In genomic region chr20:348972-349841, GRCh38 we compare ENCODE assay signal across 1 cellular context.
TF ChIP-seq lines count a peak whose summit lies in the region.

No MANE protein-coding gene starts in this region.

TF ChIP-seq in HepG2, 621 proteins besides CTCF, POLR2A, EP300 and RAD21 (continued from another document and continues in another):
- TF ChIP-seq KIAA2018 (CRISPR knock-in tag; IDR thresholded peaks at IDR 0.05; ENCODE audit: borderline replicate concordance) (no peak), ASH2L (IDR thresholded peaks at IDR 0.05; ENCODE audit: insufficient read length, low read depth, low read length) (no peak), HMGXB4 (CRISPR knock-in tag; IDR thresholded peaks at IDR 0.05; ENCODE audit: borderline replicate concordance in 1 of 2, low read depth in 1 of 2) (no peak), RXRA (CRISPR knock-in tag; IDR thresholded peaks at IDR 0.05) (peak; percentile 66), FLYWCH1 (CRISPR knock-in tag; IDR thresholded peaks at IDR 0.05) (no peak), ZNF749 (CRISPR knock-in tag; IDR thresholded peaks at IDR 0.05; ENCODE audit: borderline replicate concordance) (no peak), IRX3 (CRISPR knock-in tag; IDR thresholded peaks at IDR 0.05; ENCODE audit: borderline replicate concordance, low read depth) (no peak), ZFP37 (CRISPR knock-in tag; IDR thresholded peaks at IDR 0.05; ENCODE audit: borderline replicate concordance) (0 out of 2 replicates have a peak, but pooled peaks have one; percentile 74), CREB1 (IDR thresholded peaks at IDR 0.05) (no peak), CREB1 (CRISPR knock-in tag; IDR thresholded peaks at IDR 0.05) (no peak), ZBTB4 (CRISPR knock-in tag; IDR thresholded peaks at IDR 0.05; ENCODE audit: borderline replicate concordance) (peak; percentile 88; the same call in 1 of the 2 replicates), IRF1 (CRISPR knock-in tag; IDR thresholded peaks at IDR 0.05; ENCODE audit: low read depth) (no peak), XBP1 (CRISPR knock-in tag; IDR thresholded peaks at IDR 0.05) (no peak), SP1 (IDR thresholded peaks at IDR 0.05) (no peak), SP1 (CRISPR knock-in tag; IDR thresholded peaks at IDR 0.05) (0 out of 2 replicates have a peak, but pooled peaks have one; percentile 14), ZNF781 (CRISPR knock-in tag; IDR thresholded peaks at IDR 0.05; ENCODE audit: borderline replicate concordance, not compliant biosample characterization) (peak; percentile 91), ZMYM3 (CRISPR knock-in tag; IDR thresholded peaks at IDR 0.05) (peak; percentile 96), ZNF816 (CRISPR knock-in tag; IDR thresholded peaks at IDR 0.05; ENCODE audit: borderline replicate concordance) (no peak), ZSCAN21 (CRISPR knock-in tag; IDR thresholded peaks at IDR 0.05; ENCODE audit: borderline replicate concordance) (peak; percentile 30; the same call in 1 of the 2 replicates), TCF7 (IDR thresholded peaks at IDR 0.05; ENCODE audit: low read depth) (no peak), ZNF142 (CRISPR knock-in tag; IDR thresholded peaks at IDR 0.05) (no peak), TARDBP (CRISPR knock-in tag; IDR thresholded peaks at IDR 0.05) (no peak; the same call in none of the 2 replicates), ARNT (IDR thresholded peaks at IDR 0.05) (no peak), ZNF556 (CRISPR knock-in tag; IDR thresholded peaks at IDR 0.05; ENCODE audit: borderline replicate concordance) (peak; percentile 53; the same call in 1 of the 2 replicates), TBP (CRISPR knock-in tag; IDR thresholded peaks at IDR 0.05) (no peak), ZNF619 (CRISPR knock-in tag; IDR thresholded peaks at IDR 0.05) (no peak), RORA (CRISPR knock-in tag; IDR thresholded peaks at IDR 0.05) (no peak), SKI (IDR thresholded peaks at IDR 0.05; ENCODE audit: partially characterized antibody) (no peak), ZNF569 (CRISPR knock-in tag; IDR thresholded peaks at IDR 0.05; ENCODE audit: borderline replicate concordance) (no peak), DNMT3B (CRISPR knock-in tag; conservative IDR thresholded peaks at IDR 0.05) (no peak), ZNF501 (CRISPR knock-in tag; IDR thresholded peaks at IDR 0.05) (no peak; the same call in 1 of the 2 replicates), ZUFSP (CRISPR knock-in tag; IDR thresholded peaks at IDR 0.05; ENCODE audit: borderline replicate concordance) (no peak), ZNF251 (CRISPR knock-in tag; IDR thresholded peaks at IDR 0.05) (no peak), SUZ12 (IDR thresholded peaks at IDR 0.05; ENCODE audit: low read depth, low read length) (no peak), CC2D1A (CRISPR knock-in tag; IDR thresholded peaks at IDR 0.05) (0 out of 2 replicates have a peak, but pooled peaks have one; percentile 46), RXRB (CRISPR knock-in tag; IDR thresholded peaks at IDR 0.05; ENCODE audit: borderline replicate concordance) (peak; percentile 55), ZMYM4 (CRISPR knock-in tag; IDR thresholded peaks at IDR 0.05) (peak; percentile 80; the same call in 1 of the 2 replicates), ZBTB14 (CRISPR knock-in tag; IDR thresholded peaks at IDR 0.05) (0 out of 2 replicates have a peak, but pooled peaks have one; percentile 30), RFX5 (IDR thresholded peaks at IDR 0.05; ENCODE audit: low read depth, low read length) (no peak)
